9 cellular contexts compared by ENCODE assay signal in genomic region chr4:77007358-77008230, GRCh38. TPM values are rescaled to one million over a fixed set of nuclear protein-coding genes. Genes with fewer than 3 reads are reported as not detected.
DNase-seq lines count a peak whose midpoint lies in the region; ATAC-seq and TF ChIP-seq lines count a peak whose summit lies in the region.
"Had no signal": no experiment of that assay in that cellular context is flagged by ENCODE, and none has a peak within 500 bp of the region (broad histone marks: within the 10 kb centered on the region; RNA-seq: fewer than 3 reads in every experiment).

No MANE protein-coding gene starts in this region.

- H3K4me3 Mint-ChIP-seq in activated naive CD4-positive, alpha-beta T cell treated with anti-CD3 and anti-CD28 coated beads for 36 hours, result no peak overlapping the region
- no peak overlapping the region for H3K4me3 Mint-ChIP-seq in WTC11

- no peak for TF ChIP-seq CTCF in WTC11 (IDR thresholded peaks at IDR 0.05)
- TF ChIP-seq CTCF in foreskin keratinocyte (conservative IDR thresholded peaks at IDR 0.05), result no peak

- no peak overlapping the region for H3K27ac Mint-ChIP-seq in activated naive CD4-positive, alpha-beta T cell treated with anti-CD3 and anti-CD28 coated beads for 36 hours
- H3K27ac Mint-ChIP-seq in WTC11, result peak overlapping the region; percentile 92

- intact Hi-C loops in activated naive CD4-positive, alpha-beta T cell treated with anti-CD3 and anti-CD28 coated beads for 36 hours (cut with micrococcal nuclease), result loop anchor here (1.0 kb wide), 1 partner anchor 19 kb away; no protein-coding TSS in a partner anchor

- H3K4me1 Mint-ChIP-seq in activated naive CD4-positive, alpha-beta T cell treated with anti-CD3 and anti-CD28 coated beads for 36 hours (ENCODE audit: low read depth), result peaks cover 66% of the 10 kb centered on the region
- peaks cover 55% of the 10 kb centered on the region for H3K4me1 Mint-ChIP-seq in WTC11

- no peaks in the 10 kb centered on the region for H3K9me3 Mint-ChIP-seq in activated naive CD4-positive, alpha-beta T cell treated with anti-CD3 and anti-CD28 coated beads for 36 hours
- H3K9me3 Mint-ChIP-seq in WTC11, result no peaks in the 10 kb centered on the region

- H3K36me3 Mint-ChIP-seq in activated naive CD4-positive, alpha-beta T cell treated with anti-CD3 and anti-CD28 coated beads for 36 hours (ENCODE audit: low read depth), result peaks cover 6% of the 10 kb centered on the region
- H3K36me3 Mint-ChIP-seq in WTC11, result peaks cover 31% of the 10 kb centered on the region

- CTCF ChIA-PET in activated naive CD4-positive, alpha-beta T cell treated with anti-CD3 and anti-CD28 coated beads for 36 hours (lab: Charles Lee), result interaction anchor here (0.8 to 2.0 kb wide), 3 partner anchors 12 to 51 kb away, joined by 3 to 6 read pairs (median 3); no protein-coding TSS in a partner anchor
- CTCF ChIA-PET in WTC11 (lab: Charles Lee), result interaction anchor here (0.6 to 1.6 kb wide), 4 partner anchors 17 to 196 kb away, joined by 3 to 5 read pairs (median 4); no protein-coding TSS in a partner anchor

- H3K27me3 ChIP-seq in foreskin keratinocyte, result no peaks in the 10 kb centered on the region

- ATAC-seq in HG03159 (IDR thresholded peaks at IDR 0.05; ENCODE audit: unreplicated experiment), result peak; percentile 60
- ATAC-seq in WTC11, result peak; percentile 69
- peak; percentile 85 for ATAC-seq in foreskin keratinocyte

- POLR2A ChIA-PET in WTC11 (lab: Charles Lee), result no interaction called here

- H3K4me1 ChIP-seq in foreskin keratinocyte, result peaks cover 12% of the 10 kb centered on the region

- peak; percentile 60 for DNase-seq in activated naive CD4-positive, alpha-beta T cell treated with anti-CD3 and anti-CD28 coated beads for 36 hours
- DNase-seq in activated naive CD4-positive, alpha-beta T cell treated with anti-CD3 and anti-CD28 coated beads, Interleukin-2, amount 50 U/mL, for 16 hours, result no peak
- DNase-seq in WTC11 (ENCODE audit: low spot score) (no peak), foreskin keratinocyte (peak; percentile 75), LoVo (ENCODE audit: low spot score) (no peak), NCI-H1092 (lab: John Stamatoyannopoulos, UW) (no peak)
- peak; percentile 24 to 47 for DNase-seq in stimulated activated CD4-positive, alpha-beta T cell treated with anti-CD3 and anti-CD28 coated beads, Interleukin-2, amount 100 ng/mL, for 24 hours
- DNase-seq: DND-41 had no signal

- no peaks in the 10 kb centered on the region for H3K27me3 Mint-ChIP-seq in activated naive CD4-positive, alpha-beta T cell treated with anti-CD3 and anti-CD28 coated beads for 36 hours (ENCODE audit: low read depth)
- H3K27me3 Mint-ChIP-seq in WTC11 (ENCODE audit: low read depth), result no peaks in the 10 kb centered on the region

- no peak overlapping the region for H3K27ac ChIP-seq in foreskin keratinocyte

TF ChIP-seq in WTC11, 78 proteins besides CTCF, POLR2A, EP300 and RAD21:
- TF ChIP-seq TEAD1 (CRISPR knock-in tag; IDR thresholded peaks at IDR 0.05), result peak; percentile 26; the same call in 1 of the 2 replicates
- no peak for TF ChIP-seq FOXJ3 (CRISPR knock-in tag; IDR thresholded peaks at IDR 0.05; ENCODE audit: borderline replicate concordance)

RNA-seq across cellular contexts. Expression of gene SEPTIN11, which starts 58.0 kb away (rescaled TPM):
- 10 to 100 TPM; 24.0 TPM for total RNA-seq in activated naive CD4-positive, alpha-beta T cell treated with anti-CD3 and anti-CD28 coated beads for 36 hours
- total RNA-seq in WTC11 (2021) (99.8 to 125 TPM (median 103 TPM) in 3 replicates), foreskin keratinocyte (67.5 and 75.3 TPM in 2 replicates)
- polyA plus RNA-seq in foreskin keratinocyte, result 19.1 and 25.2 TPM in 2 replicates

Comparison
In these comparisons a context has a peak if more than half of its experiments do, and no peak if none do; other contexts are left out.
1. DNase-seq: peak in activated naive CD4-positive, alpha-beta T cell treated with anti-CD3 and anti-CD28 coated beads for 36 hours (single experiment), foreskin keratinocyte (2 of 2) and stimulated activated CD4-positive, alpha-beta T cell treated with anti-CD3 and anti-CD28 coated beads, Interleukin-2, amount 100 ng/mL, for 24 hours (2 of 2); none in activated naive CD4-positive, alpha-beta T cell treated with anti-CD3 and anti-CD28 coated beads, Interleukin-2, amount 50 U/mL, for 16 hours (single experiment), WTC11 (single experiment), LoVo (single experiment) and NCI-H1092 (single experiment).
2. Peak in every context shown above with its lines, with median percentiles within 50 percentile points of each other: ATAC-seq.